Comparison of ENCODE assay signal across 32 cellular contexts in the genomic region with DNA sequence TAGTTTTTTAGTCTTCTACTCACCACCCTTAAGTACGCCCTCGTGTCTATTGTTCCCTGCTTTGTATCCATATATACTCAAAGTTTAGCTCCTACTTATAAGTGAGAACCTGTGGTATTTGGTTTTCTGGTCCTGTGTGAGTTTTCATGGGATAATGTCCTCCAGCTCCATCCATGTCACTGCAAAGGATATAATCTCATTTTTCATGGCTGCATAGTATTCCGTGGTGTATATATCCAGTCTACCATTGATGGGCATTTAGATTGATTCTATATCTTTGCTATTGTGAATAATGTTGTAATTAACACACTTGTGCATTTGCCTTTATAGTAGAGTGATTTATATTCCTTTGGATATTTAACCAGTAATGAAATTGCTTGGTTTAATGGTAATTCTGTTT.
"Had no signal": no experiment of that assay in that cellular context is flagged by ENCODE, and none has a peak within 500 bp of the region (broad histone marks: within the 10 kb centered on the region; RNA-seq: fewer than 3 reads in every experiment).

No MANE protein-coding gene starts in this region.

- H3K36me3 ChIP-seq: MG63 had no signal

- H3K9me3 ChIP-seq: MG63 had no signal

- DNase-seq: Karpas-422, Kasumi-1, MG63, MM.1S, MV-4-11, NCI-H1048, NCI-H1092, NCI-H1092 treated with DMSO at 0.1 percent for 48 hours, NCI-H1105, NCI-H1105 treated with DMSO at 0.1 percent for 48 hours, NCI-H1417, NCI-H1417 treated with DMSO at 0.1 percent for 48 hours, NCI-H1436, NCI-H1436 treated with DMSO at 0.1 percent for 48 hours, NCI-H146, NCI-H1694, NCI-H187, NCI-H187 treated with DMSO at 0.1 percent for 48 hours, NCI-H1930, NCI-H2029, NCI-H2029 treated with DMSO at 0.1 percent for 48 hours, NCI-H2081, NCI-H2081 treated with DMSO at 0.1 percent for 48 hours, NCI-H2107, NCI-H2171, NCI-H2227 treated with DMSO at 0.1 percent for 48 hours, NCI-H226, NCI-H345, NCI-H446, NCI-H446 treated with DMSO at 0.1 percent for 48 hours, NCI-H510A, NCI-H510A treated with DMSO at 0.1 percent for 48 hours had no signal

- H3K27me3 ChIP-seq: MG63 had no signal

- H3K4me3 ChIP-seq: MG63 had no signal
